Comparison of ENCODE assay signal across 1 cellular context in genomic region chr17:45022288-45022648, GRCh38.
TF ChIP-seq lines count a peak whose summit lies in the region.

No MANE protein-coding gene starts in this region.

TF ChIP-seq in HCT116, 20 proteins besides CTCF, POLR2A, EP300 and RAD21 (continued from another document):
- TF ChIP-seq ZBTB33 (IDR thresholded peaks at IDR 0.05; ENCODE audit: extremely low read depth, insufficient replicate concordance, low read length) (no peak), TCF7L2 (IDR thresholded peaks at IDR 0.05; ENCODE audit: borderline replicate concordance, extremely low read depth, insufficient read depth, insufficient read length) (no peak)
